In genomic region chr20:37007898-37008649, GRCh38 we compare ENCODE assay signal across 8 cellular contexts. TPM values are rescaled to one million over a fixed set of nuclear protein-coding genes. Genes with fewer than 3 reads are reported as not detected.
A peak's percentile ranks its signal among the peaks of the same experiment; 100 is the strongest.
DNase-seq lines count a peak whose midpoint lies in the region; ATAC-seq and TF ChIP-seq lines count a peak whose summit lies in the region.

No MANE protein-coding gene starts in this region.

- no peaks in the 10 kb centered on the region for H3K27me3 ChIP-seq in A673 (replicated peaks; ENCODE audit: insufficient read depth, low read depth, low read length, poor library complexity)

- intact Hi-C loops in A673 (cut with micrococcal nuclease; ENCODE audit: unreplicated experiment), result no loop called here

- peak; percentile 34; the same call in 1 of the 2 replicates for TF ChIP-seq CTCF in A673 (conservative IDR thresholded peaks at IDR 0.05; ENCODE audit: low read depth, low read length)
- TF ChIP-seq CTCF in GM10266 (IDR thresholded peaks at IDR 0.05; ENCODE audit: control insufficient read depth, insufficient read depth, low read depth, missing control alignments), result peak; percentile 17

- no TSS peak for BruUV-seq in A673 (replicated peaks; lab: Mats Ljungman, UMichigan)

- no peak for DNase-seq in A673 (ENCODE audit: low spot score)
- DNase-seq in GM10266 (ENCODE audit: extremely low spot score), result peak; percentile 62
- DNase-seq in SK-N-MC (ENCODE audit: low read depth, low spot score), result no peak
- DNase-seq in fibroblast of the conjunctiva (ENCODE audit: low read depth), result peak; percentile 29
- peak; percentile 18 for DNase-seq in stromal cell of bone marrow (ENCODE audit: low read depth)
- no peak for DNase-seq in stimulated activated CD4-positive, alpha-beta T cell treated with anti-CD3 and anti-CD28 coated beads, Interleukin-4, amount 100 ng/mL, for 1 hour
- no peak for DNase-seq in NCI-H1092 treated with DMSO at 0.1 percent for 48 hours (lab: John Stamatoyannopoulos, UW)

- ATAC-seq in HG03457 (IDR thresholded peaks at IDR 0.05; ENCODE audit: unreplicated experiment), result no peak

- no peak overlapping the region for H3K4me3 ChIP-seq in A673 (ENCODE audit: low read depth, low read length, poor library complexity, severe bottlenecking)
- no peak overlapping the region for H3K4me3 ChIP-seq in SK-N-MC

- H3K4me1 ChIP-seq in A673 (ENCODE audit: insufficient read depth, low read length, poor library complexity, severe bottlenecking), result no peaks in the 10 kb centered on the region

- H3K9me3 ChIP-seq in A673 (ENCODE audit: low read depth, low read length, poor library complexity, severe bottlenecking) (no peaks in the 10 kb centered on the region), SK-N-MC (ENCODE audit: low read depth, low read length) (no peaks in the 10 kb centered on the region)

- CTCF ChIA-PET in A673 (lab: Charles Lee), result interaction anchor here (0.6 kb wide), 1 partner anchor 171 kb away, joined by 4 read pairs; the partner anchor contains the start of genes MROH8 and RPN2

- POLR2A ChIA-PET in A673 (lab: Charles Lee; ENCODE audit: low non-redundant PET), result no interaction called here

- H3K27ac ChIP-seq in A673 (ENCODE audit: low read depth, low read length, poor library complexity, severe bottlenecking), result peak overlapping the region; percentile 22
- peak overlapping the region; percentile 19; the same call in 1 of the 2 replicates for H3K27ac ChIP-seq in SK-N-MC

- H3K36me3 ChIP-seq in A673 (ENCODE audit: insufficient read depth, low read length, poor library complexity, severe bottlenecking) (peaks cover 19% of the 10 kb centered on the region), SK-N-MC (ENCODE audit: insufficient read depth, low read length) (peaks cover 18% of the 10 kb centered on the region; the same call in 1 of the 2 replicates)

- no peak overlapping the region for H3K9ac ChIP-seq in SK-N-MC (ENCODE audit: insufficient read length)

RNA-seq across cellular contexts. Expression of gene SAMHD1, which starts 56.6 kb away (rescaled TPM):
- 10.0 and 10.9 TPM in 2 replicates for total RNA-seq in A673 (2021)

Comparison
In these comparisons a context has a peak if more than half of its experiments do, and no peak if none do; other contexts are left out.
1. DNase-seq: peak in GM10266 (single experiment), fibroblast of the conjunctiva (single experiment) and stromal cell of bone marrow (single experiment); none in A673 (single experiment), SK-N-MC (single experiment), stimulated activated CD4-positive, alpha-beta T cell treated with anti-CD3 and anti-CD28 coated beads, Interleukin-4, amount 100 ng/mL, for 1 hour (single experiment) and NCI-H1092 treated with DMSO at 0.1 percent for 48 hours (single experiment).